ENCODE assay signal across 10 cellular contexts in the genomic region with DNA sequence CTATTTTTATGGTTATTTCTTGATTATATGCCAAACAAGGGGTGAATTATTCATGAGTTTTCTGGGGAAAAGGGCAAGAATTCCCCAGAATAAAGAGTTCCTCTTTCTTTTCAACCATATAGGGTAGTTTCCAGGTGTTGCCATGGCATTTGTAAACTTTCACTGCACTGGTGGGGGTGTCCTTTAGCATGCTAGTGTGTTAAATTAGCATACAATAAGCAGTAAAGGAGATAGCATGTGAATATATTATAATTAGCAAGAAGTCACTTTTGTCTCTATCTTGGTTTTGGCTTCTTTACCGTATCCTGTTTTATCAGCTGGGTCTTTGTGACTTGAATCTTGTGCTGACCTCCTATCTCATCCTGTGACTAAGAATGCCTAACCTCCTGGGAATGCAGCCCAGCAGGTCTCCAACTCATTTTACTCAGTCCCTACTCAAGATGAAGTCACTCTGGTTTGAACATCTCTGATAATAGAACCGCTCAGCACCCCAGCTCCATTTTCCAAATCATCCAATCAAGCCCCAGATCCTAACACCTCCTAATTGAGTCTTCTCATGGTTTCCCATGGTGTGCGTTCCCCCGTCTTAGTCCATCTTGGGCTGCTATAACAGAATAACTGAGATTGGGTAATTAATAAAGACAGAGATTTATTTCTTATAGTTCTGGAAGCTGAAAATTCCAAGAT. TPM values are rescaled to one million over a fixed set of nuclear protein-coding genes. Genes with fewer than 3 reads are reported as not detected.
DNase-seq lines count a peak whose midpoint lies in the region; ATAC-seq and TF ChIP-seq lines count a peak whose summit lies in the region.
"Had no signal": no experiment of that assay in that cellular context is flagged by ENCODE, and none has a peak within 500 bp of the region (broad histone marks: within the 10 kb centered on the region; RNA-seq: fewer than 3 reads in every experiment).

No MANE protein-coding gene starts in this region.

- intact Hi-C loops in left ventricle myocardium inferior (cut with micrococcal nuclease): loop anchor here (10.0 kb wide), 1 partner anchor 55 kb away; a partner anchor contains a TSS
- intact Hi-C loops in heart left ventricle (cut with DNase I): loop anchor here in 8 of 10 donors (5.0 to 10.0 kb wide), 6 partner anchors 52 to 165 kb away; a partner anchor contains a TSS
- intact Hi-C loops in head of caudate nucleus (cut with DNase I): no loop called here

- H3K9me3 ChIP-seq in left ventricle myocardium inferior (replicated peaks): no peaks in the 10 kb centered on the region
- no peaks in the 10 kb centered on the region for H3K9me3 ChIP-seq in heart left ventricle
- no peaks in the 10 kb centered on the region for H3K9me3 ChIP-seq in MM.1S (replicated peaks; ENCODE audit: insufficient read depth, low read length)

- H2AFZ ChIP-seq in MM.1S (ENCODE audit: low read length): no peak overlapping the region

- H3K4me1 ChIP-seq in left ventricle myocardium inferior (peaks cover 38% of the 10 kb centered on the region), heart left ventricle (peaks cover 0 to 31% (median 9%) of the 10 kb centered on the region in 12 donors), MM.1S (ENCODE audit: low read length) (peaks cover 32% of the 10 kb centered on the region)

- peaks cover 49% of the 10 kb centered on the region for H3F3A ChIP-seq in MM.1S (ENCODE audit: insufficient read depth, low read length)

- TF ChIP-seq CTCF in left ventricle myocardium inferior (IDR thresholded peaks at IDR 0.05; ENCODE audit: borderline replicate concordance) (no peak), heart left ventricle (IDR thresholded peaks at IDR 0.05) (no peak), MM.1S (IDR thresholded peaks at IDR 0.05; ENCODE audit: low read length) (no peak), endothelial cell (IDR thresholded peaks at IDR 0.05; ENCODE audit: unreplicated experiment) (no peak), type B pancreatic cell (conservative IDR thresholded peaks at IDR 0.05) (no peak)

- H3K4me3 Mint-ChIP-seq in endothelial cell (ENCODE audit: unreplicated experiment): no peak overlapping the region
- peak overlapping the region; percentile 63 for H3K4me3 Mint-ChIP-seq in type B pancreatic cell

- no peak for TF ChIP-seq POLR2A in heart left ventricle (IDR thresholded peaks at IDR 0.05)

- H3K36me3 Mint-ChIP-seq in endothelial cell (ENCODE audit: low read depth, unreplicated experiment) (no peaks in the 10 kb centered on the region), type B pancreatic cell (peaks cover 10% of the 10 kb centered on the region)

- H3K27ac ChIP-seq in left ventricle myocardium inferior (replicated peaks): peak overlapping the region; percentile 28
- H3K27ac ChIP-seq in heart left ventricle: peak overlapping the region in 2 of 12 donors; percentile 6 to 20
- peak overlapping the region; percentile 92 for H3K27ac ChIP-seq in MM.1S (ENCODE audit: low read length)
- H3K27ac ChIP-seq: C4-2B, HL-60 had no signal

- no peaks in the 10 kb centered on the region for H3K9me2 ChIP-seq in MM.1S (replicated peaks; ENCODE audit: insufficient read depth, low read length)

- H3K36me3 ChIP-seq in left ventricle myocardium inferior (no peaks in the 10 kb centered on the region), heart left ventricle (no peaks in the 10 kb centered on the region), MM.1S (replicated peaks; ENCODE audit: insufficient read depth, low read length) (0 out of 2 replicates have a peak, but pooled peaks cover under 1% of the 10 kb centered on the region)

- H3K4me1 Mint-ChIP-seq in endothelial cell (ENCODE audit: unreplicated experiment) (peaks cover 34% of the 10 kb centered on the region), type B pancreatic cell (ENCODE audit: unreplicated experiment) (peaks cover 32% of the 10 kb centered on the region)

- DNase-seq in left ventricle myocardium inferior (no peak), heart left ventricle (no peak), MM.1S (peak; percentile 27), endothelial cell (ENCODE audit: low spot score) (no peak), type B pancreatic cell (ENCODE audit: extremely low spot score, unreplicated experiment) (no peak), AML-193 (lab: John Stamatoyannopoulos, UW) (no peak), head of caudate nucleus (no peak), NCI-H2029 (lab: John Stamatoyannopoulos, UW) (no peak)

- 52 to 61% (median 60%) methylated on average over 4 of the region's 4 CpGs for WGBS in heart left ventricle, 4 donors

- no peaks in the 10 kb centered on the region for H4K20me1 ChIP-seq in MM.1S (ENCODE audit: insufficient read depth, low read length)

- H3K4me2 ChIP-seq in MM.1S (ENCODE audit: low read depth, low read length): peak overlapping the region; percentile 87

- H3K27ac Mint-ChIP-seq in endothelial cell (ENCODE audit: unreplicated experiment): peak overlapping the region; percentile 87
- H3K27ac Mint-ChIP-seq in type B pancreatic cell: peak overlapping the region; percentile 90

- H3K27me3 Mint-ChIP-seq in endothelial cell (ENCODE audit: unreplicated experiment) (peaks cover 4% of the 10 kb centered on the region), type B pancreatic cell (no peaks in the 10 kb centered on the region)

- H3K9ac ChIP-seq in MM.1S (ENCODE audit: low read length): peak overlapping the region; percentile 96; the same call in 1 of the 2 replicates

- H3K4me3 ChIP-seq in left ventricle myocardium inferior: no peak overlapping the region
- no peak overlapping the region for H3K4me3 ChIP-seq in heart left ventricle
- H3K4me3 ChIP-seq in MM.1S (ENCODE audit: low read length): peak overlapping the region; percentile 96

- ATAC-seq in heart left ventricle: no peak

- no peaks in the 10 kb centered on the region for H3K9me3 Mint-ChIP-seq in endothelial cell (ENCODE audit: unreplicated experiment)
- peaks cover 5% of the 10 kb centered on the region for H3K9me3 Mint-ChIP-seq in type B pancreatic cell

- H3K27me3 ChIP-seq in left ventricle myocardium inferior (ENCODE audit: low read depth): no peaks in the 10 kb centered on the region
- H3K27me3 ChIP-seq in heart left ventricle: no peaks in the 10 kb centered on the region
- H3K27me3 ChIP-seq in MM.1S (replicated peaks; ENCODE audit: insufficient read depth, low read length): no peaks in the 10 kb centered on the region

- peaks cover 92% of the 10 kb centered on the region for H3K79me2 ChIP-seq in MM.1S (ENCODE audit: low read length)

RNA-seq across cellular contexts. Expression of a gene that starts 3.4 kb away (rescaled TPM):
- total RNA-seq in left ventricle myocardium inferior: 70.3 TPM
- 100 to 1,000 TPM in 2 of 9 donors, 10 to 100 TPM in 7; 62.7 to 103 (median 80.1) TPM for total RNA-seq in heart left ventricle
- polyA plus RNA-seq in heart left ventricle: 100 to 1,000 TPM in 1 of 2 donors, 10 to 100 TPM in 1; 19.4 to 120 TPM
- total RNA-seq in endothelial cell (ENCODE audit: unreplicated experiment): 73.6 TPM
- 73.8 and 92.7 TPM in 2 replicates for total RNA-seq in type B pancreatic cell (ENCODE audit: low replicate concordance)

RNA-seq across cellular contexts. Expression of a gene that starts 53.2 kb away (rescaled TPM):
- total RNA-seq in left ventricle myocardium inferior (71.6 TPM), heart left ventricle (100 to 1,000 TPM in 1 of 9 donors, 10 to 100 TPM in 8; 60.5 to 112 (median 75.5) TPM), endothelial cell (ENCODE audit: unreplicated experiment) (68.8 TPM), type B pancreatic cell (ENCODE audit: low replicate concordance) (56.1 and 58.3 TPM in 2 replicates)
- polyA plus RNA-seq in heart left ventricle: 10 to 100 TPM; 44.3 to 64.3 TPM

RNA-seq across cellular contexts. Expression of a gene that starts 53.5 kb away (rescaled TPM):
- total RNA-seq in left ventricle myocardium inferior (20.4 TPM), heart left ventricle (10 to 100 TPM; 19.5 to 86.9 (median 26.3) TPM), endothelial cell (ENCODE audit: unreplicated experiment) (89.9 TPM), type B pancreatic cell (ENCODE audit: low replicate concordance) (96.8 and 162 TPM in 2 replicates)
- 10 to 100 TPM; 14.8 to 50.7 TPM for polyA plus RNA-seq in heart left ventricle
